Comparison of ENCODE assay signal across 31 cellular contexts in genomic region chr2:126880825-126881224, GRCh38. TPM values are rescaled to one million over a fixed set of nuclear protein-coding genes. Genes with fewer than 3 reads are reported as not detected.
"Had no signal": no experiment of that assay in that cellular context is flagged by ENCODE, and none has a peak within 500 bp of the region (broad histone marks: within the 10 kb centered on the region; RNA-seq: fewer than 3 reads in every experiment).

No MANE protein-coding gene starts in this region.

- H3K36me3 Mint-ChIP-seq: mesothelial cell of epicardium, natural killer cell, neural progenitor cell had no signal

- H3K27ac Mint-ChIP-seq: mesothelial cell of epicardium; naive B cell; natural killer cell; nephron progenitor cell; neural progenitor cell; progenitor cell of endocrine pancreas; stimulated activated naive B cell treated with anti-CD40 and anti-IgM and Interleukin-4, amounts not matched to agents 10 μg/mL and 1 μg/mL and 100 μg/mL, for 72 hours had no signal

- H3K4me1 Mint-ChIP-seq: mesothelial cell of epicardium, naive B cell, natural killer cell had no signal

- DNase-seq: left ventricle myocardium inferior; mesendoderm; naive B cell; natural killer cell; nephron progenitor cell; ovary; stimulated activated CD4-positive, alpha-beta T cell treated with anti-CD3 and anti-CD28 coated beads, Interleukin-2, amount 100 ng/mL, for 24 hours; stimulated activated CD4-positive, alpha-beta T cell treated with anti-CD3 and anti-CD28 coated beads, Interleukin-4, amount 100 ng/mL, for 1 hour; stimulated activated naive B cell treated with anti-CD40 and anti-IgM and Interleukin-4, amounts not matched to agents 10 μg/mL and 1 μg/mL and 100 μg/mL, for 72 hours; stimulated activated naive CD8-positive, alpha-beta T cell treated with anti-CD3 and anti-CD28 coated beads, Interleukin-15, Interleukin-2, amounts not matched to agents 100 U/mL and 50 U/mL, for 24 hours; stomach; trophoblast cell; uterus had no signal

- H2AFZ ChIP-seq: neural progenitor cell had no signal

- H3K4me3 ChIP-seq: left ventricle myocardium inferior, lung, neural progenitor cell, ovary, right atrium auricular region, right lobe of liver, smooth muscle cell, stomach, suprapubic skin, thoracic aorta, tibial artery, upper lobe of right lung, uterus had no signal

- H3K9ac ChIP-seq: neural progenitor cell had no signal

- H3K9me3 Mint-ChIP-seq: natural killer cell had no signal

- H3K4me2 ChIP-seq: neural progenitor cell, smooth muscle cell had no signal

- H3K36me3 ChIP-seq: left ventricle myocardium inferior, neural progenitor cell, ovary, right atrium auricular region, right lobe of liver, stomach, suprapubic skin, thoracic aorta, tibial artery, upper lobe of right lung, uterus had no signal

- ATAC-seq: natural killer cell; right lobe of liver; stimulated activated naive B cell treated with anti-CD40 and anti-IgM and Interleukin-4, amounts not matched to agents 10 μg/mL and 1 μg/mL and 100 μg/mL, for 72 hours; stimulated activated naive CD8-positive, alpha-beta T cell treated with anti-CD3 and anti-CD28 coated beads, Interleukin-15, Interleukin-2, amounts not matched to agents 100 U/mL and 50 U/mL, for 24 hours; upper lobe of right lung had no signal

- H3K27ac ChIP-seq: left ventricle myocardium inferior, neural progenitor cell, ovary, right atrium auricular region, right lobe of liver, stomach, suprapubic skin, thoracic aorta, tibial artery, upper lobe of right lung, uterus had no signal

- H3K4me1 ChIP-seq: neural progenitor cell, right lobe of liver, upper lobe of right lung had no signal

- H3K9me3 ChIP-seq: ovary, right atrium auricular region, right lobe of liver, thoracic aorta, upper lobe of right lung, uterus had no signal

- H3K4me3 Mint-ChIP-seq: mesothelial cell of epicardium; naive B cell; natural killer cell; nephron progenitor cell; neural progenitor cell; stimulated activated naive B cell treated with anti-CD40 and anti-IgM and Interleukin-4, amounts not matched to agents 10 μg/mL and 1 μg/mL and 100 μg/mL, for 72 hours had no signal

- H3K27me3 ChIP-seq: neural progenitor cell, ovary, right atrium auricular region, right lobe of liver, upper lobe of right lung, uterus had no signal

RNA-seq across cellular contexts. Expression of gene TEX51, which starts 17.9 kb away (rescaled TPM):
- total RNA-seq: kidney epithelial cell, left ventricle myocardium inferior, lower leg skin, lung, mesothelial cell of epicardium, mononuclear cell, natural killer cell, omental fat pad, ovary, progenitor cell of endocrine pancreas, pulmonary artery endothelial cell, renal cortical epithelial cell, right atrium auricular region, skeletal muscle tissue, smooth muscle cell, stomach, suprapubic skin, thoracic aorta, upper lobe of right lung, uterus had no signal
- polyA plus RNA-seq: lung, ovary, smooth muscle cell, stomach had no signal
